6 cellular contexts compared by ENCODE assay signal in the genomic region with DNA sequence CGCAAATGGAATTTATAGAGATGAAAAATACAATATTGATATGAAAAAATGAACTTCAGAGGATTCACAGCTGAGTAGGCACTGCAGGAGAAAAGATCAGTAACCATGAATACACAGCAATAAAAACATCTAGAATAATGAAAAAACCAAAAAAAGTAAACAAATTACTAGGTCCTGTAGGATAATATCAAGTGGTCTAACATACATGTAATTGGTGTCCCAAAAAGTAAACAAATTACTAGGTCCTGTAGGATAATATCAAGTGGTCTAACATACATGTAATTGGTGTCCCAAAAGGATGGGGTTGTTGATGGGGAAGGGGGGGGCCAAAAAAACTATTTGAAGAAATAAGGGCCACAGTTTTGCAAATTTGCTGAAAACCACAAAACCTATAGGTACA.
"Had no signal": no experiment of that assay in that cellular context is flagged by ENCODE, and none has a peak within 500 bp of the region (broad histone marks: within the 10 kb centered on the region; RNA-seq: fewer than 3 reads in every experiment).

No MANE protein-coding gene starts in this region.

- H2AFZ ChIP-seq: GM23338 had no signal

- H3K4me3 ChIP-seq: GM23338, K562 had no signal

- ATAC-seq: GM23338, K562 had no signal

- H3K4me2 ChIP-seq: GM23338 had no signal

- DNase-seq: H9, HCEC 1CT, HFFc6, IMR-90 had no signal
